In genomic region chr15:45586990-45587860, GRCh38 we compare ENCODE assay signal across 8 cellular contexts. TPM values are rescaled to one million over a fixed set of nuclear protein-coding genes. Genes with fewer than 3 reads are reported as not detected.
DNase-seq lines count a peak whose midpoint lies in the region; ATAC-seq and TF ChIP-seq lines count a peak whose summit lies in the region.

BLOC1S6 (plus strand) TSS chr15:45587379; CDS start chr15:45587444, 65 bp downstream.

- H3K4me3 ChIP-seq in ACC112 (ENCODE audit: low read depth, low read length) (peak within 1 kb of the TSS; percentile 97), cardiac fibroblast (replicated peaks in 1 of 2; ENCODE audit: low read depth in 2 of 2, low read length in 2 of 2) (peak within 1 kb of the TSS; percentile 92 to 95)

- H3K4me1 Mint-ChIP-seq in WTC11, result peaks cover 19% of the 10 kb centered on the region
- peaks cover 33 to 53% of the 10 kb centered on the region in 2 donors for H3K4me1 Mint-ChIP-seq in immature natural killer cell

- peak; percentile 48 for DNase-seq in NCI-H2196 treated with DMSO at 0.1 percent for 48 hours (lab: John Stamatoyannopoulos, UW; ENCODE audit: unreplicated experiment)
- peak; percentile 88 for DNase-seq in WTC11 (ENCODE audit: low spot score)
- peak; percentile 94 to 96 for DNase-seq in cardiac fibroblast (ENCODE audit: low read depth in 2 of 2)
- peak; percentile 96 to 97 (median 96) for DNase-seq in immature natural killer cell
- peak; percentile 77 for DNase-seq in smooth muscle cell of the brain vasculature (ENCODE audit: low read depth, low spot score)

- H3K36me3 ChIP-seq in ACC112 (ENCODE audit: insufficient read depth, low read length), result no peaks in the 10 kb centered on the region

- peaks cover 44% of the 10 kb centered on the region for H3K79me2 ChIP-seq in ACC112 (ENCODE audit: control insufficient read depth, insufficient read depth, low read length, unreplicated experiment)

- POLR2A ChIA-PET in WTC11 (lab: Charles Lee), result interaction anchor here (0.5 to 3.4 kb wide), 7 partner anchors 13 to 185 kb away, joined by 3 to 24 read pairs (median 5); a partner anchor contains a TSS

- peak within 1 kb of the TSS; percentile 98 for H3K4me3 Mint-ChIP-seq in WTC11
- peak within 1 kb of the TSS; percentile 94 to 100 (median 96) for H3K4me3 Mint-ChIP-seq in immature natural killer cell

- ATAC-seq in GM18867 (IDR thresholded peaks at IDR 0.05; ENCODE audit: unreplicated experiment) (peak; percentile 78), HG03103 (IDR thresholded peaks at IDR 0.05; ENCODE audit: low read depth, unreplicated experiment) (peak; percentile 69), WTC11 (peak; percentile 95)

- H3K36me3 Mint-ChIP-seq in WTC11 (no peaks in the 10 kb centered on the region), immature natural killer cell (no peaks in the 10 kb centered on the region)

- peaks cover 30% of the 10 kb centered on the region for H3K4me1 ChIP-seq in ACC112 (ENCODE audit: control insufficient read depth, insufficient read depth, low read length, unreplicated experiment)

- H3K27me3 ChIP-seq in ACC112 (ENCODE audit: insufficient read depth, low read length), result no peaks in the 10 kb centered on the region

- TF ChIP-seq CTCF in WTC11 (IDR thresholded peaks at IDR 0.05), result no peak
- TF ChIP-seq CTCF in cardiac fibroblast (IDR thresholded peaks at IDR 0.05; ENCODE audit: low read depth, low read length), result no peak

- H2AFZ ChIP-seq in ACC112 (ENCODE audit: low read length, unreplicated experiment), result peak within 1 kb of the TSS; percentile 55

- H3K9me3 Mint-ChIP-seq in WTC11, result no peaks in the 10 kb centered on the region
- H3K9me3 Mint-ChIP-seq in immature natural killer cell, result no peaks in the 10 kb centered on the region

- H3K27ac Mint-ChIP-seq in WTC11, result peak within 1 kb of the TSS; percentile 100
- H3K27ac Mint-ChIP-seq in immature natural killer cell, result peak within 1 kb of the TSS; percentile 98 to 100 (median 100)

- H3K27ac ChIP-seq in ACC112 (ENCODE audit: low read depth, low read length), result peak within 1 kb of the TSS; percentile 92

- H3K27me3 Mint-ChIP-seq in WTC11 (ENCODE audit: low read depth) (peaks cover 5% of the 10 kb centered on the region; the same call in 1 of the 2 replicates), immature natural killer cell (ENCODE audit: low read depth in 3 of 3) (peaks cover 10 to 14% (median 13%) of the 10 kb centered on the region in 3 donors)

- CTCF ChIA-PET in WTC11 (lab: Charles Lee), result interaction anchor here (0.5 to 4.5 kb wide), 12 partner anchors 10 to 382 kb away, joined by 3 to 55 read pairs (median 4); partner anchors contain the start of gene SQOR

TF ChIP-seq in WTC11, 78 proteins besides CTCF, POLR2A, EP300 and RAD21 (continues in another document):
- TF ChIP-seq ATF2 (CRISPR knock-in tag; IDR thresholded peaks at IDR 0.05; ENCODE audit: borderline replicate concordance, low read depth) (no peak), FOXJ3 (CRISPR knock-in tag; IDR thresholded peaks at IDR 0.05; ENCODE audit: borderline replicate concordance) (no peak), GTF2I (CRISPR knock-in tag; conservative IDR thresholded peaks at IDR 0.05) (no peak), CBFB (CRISPR knock-in tag; IDR thresholded peaks at IDR 0.05; ENCODE audit: low read depth) (no peak), ESRRA (CRISPR knock-in tag; IDR thresholded peaks at IDR 0.05; ENCODE audit: borderline replicate concordance) (no peak), E2F5 (CRISPR knock-in tag; IDR thresholded peaks at IDR 0.05) (no peak; the same call in 1 of the 2 replicates), RELA (CRISPR knock-in tag; IDR thresholded peaks at IDR 0.05; ENCODE audit: borderline replicate concordance) (no peak), HMGA2 (CRISPR knock-in tag; IDR thresholded peaks at IDR 0.05) (no peak), ZNF219 (CRISPR knock-in tag; IDR thresholded peaks at IDR 0.05; ENCODE audit: borderline replicate concordance) (peak; percentile 68; the same call in 1 of the 2 replicates), E2F1 (CRISPR knock-in tag; IDR thresholded peaks at IDR 0.05) (no peak), ERG (CRISPR knock-in tag; IDR thresholded peaks at IDR 0.05) (no peak), NR1H2 (CRISPR knock-in tag; IDR thresholded peaks at IDR 0.05) (0 out of 2 replicates have a peak, but pooled peaks have one; percentile 66), MLX (CRISPR knock-in tag; IDR thresholded peaks at IDR 0.05) (0 out of 2 replicates have a peak, but pooled peaks have one; percentile 63), SP1 (CRISPR knock-in tag; conservative IDR thresholded peaks at IDR 0.05) (peak; percentile 48), NFYB (CRISPR knock-in tag; conservative IDR thresholded peaks at IDR 0.05; ENCODE audit: low read depth) (peak; percentile 43; the same call in 1 of the 2 replicates), ZMAT4 (CRISPR knock-in tag; IDR thresholded peaks at IDR 0.05) (no peak), PRRX2 (CRISPR knock-in tag; IDR thresholded peaks at IDR 0.05) (no peak), USF2 (CRISPR knock-in tag; IDR thresholded peaks at IDR 0.05) (peak; percentile 74), FOXP1 (CRISPR knock-in tag; IDR thresholded peaks at IDR 0.05; ENCODE audit: borderline replicate concordance) (peak; percentile 73; the same call in 1 of the 2 replicates), ATF3 (CRISPR knock-in tag; conservative IDR thresholded peaks at IDR 0.05) (no peak), ZNF396 (CRISPR knock-in tag; IDR thresholded peaks at IDR 0.05; ENCODE audit: borderline replicate concordance) (no peak), TEAD1 (CRISPR knock-in tag; IDR thresholded peaks at IDR 0.05) (peak; percentile 84)

RNA-seq across cellular contexts. Expression of gene BLOC1S6, which starts in this region (rescaled TPM):
- total RNA-seq in WTC11 (2021), result 28.7 to 31.6 TPM (median 29.1 TPM) in 3 replicates
- polyA plus RNA-seq in immature natural killer cell, result 10 to 100 TPM; 45.0 to 57.1 (median 52.1) TPM

Comparison
In these comparisons a context has a peak if more than half of its experiments do, and no peak if none do; other contexts are left out.
1. Peak in every context shown above with its lines: DNase-seq, ATAC-seq, H3K4me3 ChIP-seq and H3K27ac ChIP-seq.